ENCODE assay signal across 11 cellular contexts in the genomic region with DNA sequence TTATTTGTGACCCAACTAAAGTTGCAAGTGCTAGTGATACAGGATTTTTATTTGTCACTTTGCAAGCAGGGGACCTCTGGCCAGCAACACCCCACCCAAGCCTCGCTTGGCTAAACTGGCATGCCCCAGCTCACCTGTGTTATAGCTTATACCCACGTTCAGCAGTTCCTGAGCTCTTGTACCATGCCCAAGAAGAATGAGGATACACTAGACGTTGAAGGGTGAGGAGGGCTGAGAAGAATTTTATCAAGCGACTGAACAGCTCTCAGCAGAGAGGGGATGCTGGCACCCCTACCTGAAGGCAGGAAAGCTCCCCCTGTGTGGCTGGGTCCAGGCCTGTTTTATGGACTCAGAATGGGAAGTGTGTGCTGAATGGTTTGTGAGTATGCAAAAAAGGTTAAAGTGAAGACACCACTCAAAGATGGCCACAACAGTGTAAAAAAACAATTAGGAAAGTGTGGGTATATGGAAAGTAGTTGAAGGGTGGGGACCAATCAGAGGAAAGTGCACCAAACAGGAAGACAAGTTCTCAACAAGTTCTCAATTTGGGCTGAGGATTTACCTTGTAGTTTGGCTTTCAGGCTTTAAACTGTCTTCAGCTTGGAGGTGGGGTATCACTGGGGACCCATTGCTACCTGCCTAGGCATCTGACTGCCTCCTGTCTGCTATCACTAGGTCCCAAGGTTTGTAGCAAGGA. TPM values are rescaled to one million over a fixed set of nuclear protein-coding genes. Genes with fewer than 3 reads are reported as not detected.
A peak's percentile ranks its signal among the peaks of the same experiment; 100 is the strongest.
DNase-seq lines count a peak whose midpoint lies in the region; ATAC-seq and TF ChIP-seq lines count a peak whose summit lies in the region.
"Had no signal": no experiment of that assay in that cellular context is flagged by ENCODE, and none has a peak within 500 bp of the region (broad histone marks: within the 10 kb centered on the region; RNA-seq: fewer than 3 reads in every experiment).

No MANE protein-coding gene starts in this region.

- H3F3A ChIP-seq in DOHH2 (ENCODE audit: control insufficient read depth, insufficient read depth) = peaks cover 31% of the 10 kb centered on the region

- no peak overlapping the region for H3K9ac ChIP-seq in rectal smooth muscle tissue (ENCODE audit: low read length)

- H3K9me3 ChIP-seq in DOHH2 (ENCODE audit: control insufficient read depth, insufficient read depth, low read length) (peaks cover 14% of the 10 kb centered on the region), Panc1 (ENCODE audit: control insufficient read depth, insufficient read depth, low read depth, low read length) (peaks cover 3% of the 10 kb centered on the region; the same call in 1 of the 2 replicates)

- H3K27ac ChIP-seq in DOHH2 (ENCODE audit: low read depth, low read length) (peak overlapping the region; percentile 97), Panc1 (ENCODE audit: low read length) (peak overlapping the region; percentile 75), coronary artery (peak overlapping the region; percentile 84 to 91), rectal smooth muscle tissue (ENCODE audit: low read depth, low read length) (peak overlapping the region; percentile 98)

- CTCF ChIA-PET in Panc1 (lab: Charles Lee) = no interaction called here

- H3K36me3 ChIP-seq in DOHH2 (ENCODE audit: control insufficient read depth, low read length) (peaks cover 46% of the 10 kb centered on the region), Panc1 (ENCODE audit: control insufficient read depth, insufficient read depth, low read length) (no peaks in the 10 kb centered on the region; the same call in 1 of the 2 replicates), rectal smooth muscle tissue (ENCODE audit: control insufficient read depth, insufficient read depth, low read length) (peaks cover 13% of the 10 kb centered on the region)

- ATAC-seq in Panc1 = no peak
- no peak for ATAC-seq in GM21576 (IDR thresholded peaks at IDR 0.05; ENCODE audit: unreplicated experiment)
- no peak for ATAC-seq in HG03439 (IDR thresholded peaks at IDR 0.05; ENCODE audit: unreplicated experiment)

- no peak for TF ChIP-seq CTCF in DOHH2 (IDR thresholded peaks at IDR 0.05; ENCODE audit: low read depth, low read length, poor library complexity, severe bottlenecking)
- no peak for TF ChIP-seq CTCF in Panc1 (IDR thresholded peaks at IDR 0.05)
- no peak for TF ChIP-seq CTCF in coronary artery (IDR thresholded peaks at IDR 0.05)

- DNase-seq in Panc1 (ENCODE audit: low read depth, low spot score) (no peak), coronary artery (ENCODE audit: low spot score) (no peak), NCI-H1105 treated with DMSO at 0.1 percent for 48 hours (lab: John Stamatoyannopoulos, UW) (no peak), NCI-H2171 treated with DMSO at 0.1 percent for 48 hours (lab: John Stamatoyannopoulos, UW) (no peak)
- DNase-seq: H7; occipital lobe; stimulated activated CD8-positive, alpha-beta memory T cell treated with anti-CD3 and anti-CD28 coated beads, Interleukin-4, amount 100 ng/mL, for 48 hours had no signal

- no TSS peak for BruUV-seq in Panc1 (replicated peaks; lab: Mats Ljungman, UMichigan)

- no peaks in the 10 kb centered on the region for H3K9me2 ChIP-seq in DOHH2 (replicated peaks; ENCODE audit: control insufficient read depth, low read length)

- no peaks in the 10 kb centered on the region for H3K27me3 ChIP-seq in DOHH2 (ENCODE audit: control insufficient read depth, low read length)
- H3K27me3 ChIP-seq in Panc1 (ENCODE audit: control insufficient read depth, insufficient read depth, low read length) = no peaks in the 10 kb centered on the region
- no peaks in the 10 kb centered on the region for H3K27me3 ChIP-seq in rectal smooth muscle tissue (ENCODE audit: control insufficient read depth, insufficient read depth, low read length)

- intact Hi-C loops in Panc1 (cut with micrococcal nuclease; ENCODE audit: unreplicated experiment) = no loop called here

- H4K20me1 ChIP-seq in DOHH2 (ENCODE audit: control insufficient read depth, insufficient read depth, low read depth, low read length) = no peaks in the 10 kb centered on the region

- POLR2A ChIA-PET in Panc1 (lab: Charles Lee) = no interaction called here

- in situ Hi-C loops in Panc1 (cut with HindIII; ENCODE audit: low pct_unique_long_range_greater_than_20kb, low sequenced_read_pairs) = no loop called here

- H3K79me2 ChIP-seq in DOHH2 (ENCODE audit: control insufficient read depth, low read length) = peaks cover 12% of the 10 kb centered on the region

- H3K4me2 ChIP-seq in DOHH2 (ENCODE audit: low read length) = peak overlapping the region; percentile 98

- peak overlapping the region; percentile 95 for H3K4me3 ChIP-seq in DOHH2 (ENCODE audit: low read length)
- H3K4me3 ChIP-seq in Panc1 (ENCODE audit: low read depth in 2 of 2, low read length in 2 of 2) = no peak overlapping the region
- H3K4me3 ChIP-seq in coronary artery = no peak overlapping the region
- H3K4me3 ChIP-seq in rectal smooth muscle tissue (ENCODE audit: low read length) = no peak overlapping the region

- peaks cover 54% of the 10 kb centered on the region for H3K4me1 ChIP-seq in DOHH2 (ENCODE audit: control insufficient read depth, low read length)
- peaks cover 16% of the 10 kb centered on the region; the same call in 1 of the 2 replicates for H3K4me1 ChIP-seq in Panc1 (ENCODE audit: control insufficient read depth, insufficient read depth, low read length)
- H3K4me1 ChIP-seq in rectal smooth muscle tissue (ENCODE audit: control insufficient read depth, insufficient read depth, low read length) = peaks cover 3% of the 10 kb centered on the region

RNA-seq across cellular contexts. Expression of gene BTN2A1, which starts 14.9 kb away (rescaled TPM):
- 23.0 TPM for total RNA-seq in Panc1 (2021; ENCODE audit: unreplicated experiment)
- 19.7 TPM for polyA plus RNA-seq in Panc1 (2012; ENCODE audit: insufficient read length)

RNA-seq across cellular contexts. Expression of gene BTN1A1, which starts 27.4 kb away (rescaled TPM):
- 0.10 TPM for total RNA-seq in Panc1 (2021; ENCODE audit: unreplicated experiment)
- polyA plus RNA-seq in Panc1 (2012; ENCODE audit: insufficient read length) = not detected
- total RNA-seq: H7, occipital lobe had no signal

RNA-seq across cellular contexts. Expression of gene BTN3A3, which starts 32.4 kb away (rescaled TPM):
- 0.77 TPM for total RNA-seq in Panc1 (2021; ENCODE audit: unreplicated experiment)
- polyA plus RNA-seq in Panc1 (2012; ENCODE audit: insufficient read length) = 0.46 TPM
